Comparison of ENCODE assay signal across 1 cellular context in genomic region chr7:91264083-91264923, GRCh38.
TF ChIP-seq lines count a peak whose summit lies in the region.

FZD1 (plus strand) TSS chr7:91264433; CDS start chr7:91264881, 448 bp downstream.

TF ChIP-seq in WTC11, 78 proteins besides CTCF, POLR2A, EP300 and RAD21 (continued from another document):
- TF ChIP-seq KAT7 (CRISPR knock-in tag; IDR thresholded peaks at IDR 0.05; ENCODE audit: borderline replicate concordance) (peak; percentile 29; the same call in 1 of the 2 replicates), E2F5 (CRISPR knock-in tag; IDR thresholded peaks at IDR 0.05) (peak; percentile 63; the same call in 1 of the 2 replicates), SP1 (CRISPR knock-in tag; conservative IDR thresholded peaks at IDR 0.05) (peak; percentile 89), PRDM15 (CRISPR knock-in tag; IDR thresholded peaks at IDR 0.05) (0 out of 2 replicates have a peak, but pooled peaks have one; percentile 21), CREM (CRISPR knock-in tag; IDR thresholded peaks at IDR 0.05) (peak; percentile 67; the same call in 1 of the 2 replicates), ZNF121 (CRISPR knock-in tag; IDR thresholded peaks at IDR 0.05) (0 out of 2 replicates have a peak, but pooled peaks have one; percentile 6), MYBL2 (CRISPR knock-in tag; IDR thresholded peaks at IDR 0.05) (peak; percentile 39; the same call in 1 of the 2 replicates), ELF4 (CRISPR knock-in tag; IDR thresholded peaks at IDR 0.05; ENCODE audit: low read depth) (no peak)
TF ChIP-seq in WTC11: peak in this region for 16.
